In the genomic region with DNA sequence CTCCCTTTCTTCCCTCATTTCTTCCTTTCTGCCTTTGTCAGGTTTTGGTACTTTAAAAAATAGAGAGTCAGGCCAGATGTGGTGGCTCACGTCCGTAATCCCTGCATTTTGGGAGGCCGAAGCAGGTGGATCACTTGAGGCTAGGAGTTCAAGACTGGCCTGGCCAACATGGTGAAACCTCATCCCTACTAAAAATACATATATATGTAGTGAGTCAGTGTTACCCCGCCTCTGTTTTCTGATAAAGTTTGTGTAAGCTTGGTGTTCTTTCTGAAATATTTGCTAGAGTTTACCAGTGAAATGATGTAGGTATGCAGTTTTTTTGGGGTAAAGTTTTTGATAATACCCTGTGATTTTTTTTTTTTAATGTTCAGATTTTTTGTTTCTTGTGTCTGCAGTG, we compare ENCODE assay signal across 13 cellular contexts. TPM values are rescaled to one million over a fixed set of nuclear protein-coding genes. Genes with fewer than 3 reads are reported as not detected.
A peak's percentile ranks its signal among the peaks of the same experiment; 100 is the strongest.
DNase-seq lines count a peak whose midpoint lies in the region; ATAC-seq, FAIRE-seq and TF ChIP-seq lines count a peak whose summit lies in the region.
"Had no signal": no experiment of that assay in that cellular context is flagged by ENCODE, and none has a peak within 500 bp of the region (broad histone marks: within the 10 kb centered on the region; RNA-seq: fewer than 3 reads in every experiment).

No MANE protein-coding gene starts in this region.

- H4K20me1 ChIP-seq in astrocyte (ENCODE audit: insufficient read depth, low read length), result no peaks in the 10 kb centered on the region

- peaks cover 42% of the 10 kb centered on the region for H3K4me1 ChIP-seq in A673 (ENCODE audit: insufficient read depth, low read length, poor library complexity, severe bottlenecking)
- H3K4me1 ChIP-seq in astrocyte (ENCODE audit: insufficient read depth, low read length), result peaks cover 25% of the 10 kb centered on the region
- peaks cover 10% of the 10 kb centered on the region for H3K4me1 ChIP-seq in Caco-2

- no peaks in the 10 kb centered on the region for H3K27me3 ChIP-seq in A673 (replicated peaks; ENCODE audit: insufficient read depth, low read depth, low read length, poor library complexity)
- no peaks in the 10 kb centered on the region for H3K27me3 ChIP-seq in astrocyte (ENCODE audit: insufficient read depth, low read length)
- H3K27me3 ChIP-seq in Caco-2 (replicated peaks; ENCODE audit: control insufficient read depth, insufficient read depth, low read length), result no peaks in the 10 kb centered on the region
- H3K27me3 ChIP-seq: cardiac muscle cell had no signal

- intact Hi-C loops in A673 (cut with micrococcal nuclease; ENCODE audit: unreplicated experiment), result no loop called here
- intact Hi-C loops in Caco-2 (cut with micrococcal nuclease; ENCODE audit: unreplicated experiment), result no loop called here

- DNase-seq in A673 (ENCODE audit: low spot score) (no peak), H54 (ENCODE audit: insufficient read length, low spot score) (no peak), astrocyte (ENCODE audit: low read depth) (peak; percentile 45), memory B cell (ENCODE audit: low spot score in 2 of 2) (no peak), Caco-2 (no peak), NCI-H1105 (lab: John Stamatoyannopoulos, UW) (no peak)
- no peak for DNase-seq in activated CD8-positive, alpha-beta memory T cell treated with anti-CD3 and anti-CD28 coated beads, Interleukin-2, amount 50 U/mL, for 48 hours
- DNase-seq: activated CD4-positive, alpha-beta T cell treated with anti-CD3 and anti-CD28 coated beads, Interleukin-2, amount 10 ng/mL, durations not matched to agents 24 days and 14 days; mucosa of descending colon; SIG-M5 had no signal

- peak overlapping the region; percentile 66 for H3K27ac ChIP-seq in A673 (ENCODE audit: low read depth, low read length, poor library complexity, severe bottlenecking)
- H3K27ac ChIP-seq in astrocyte (ENCODE audit: low read depth, low read length), result peak overlapping the region; percentile 84

- peaks cover 12% of the 10 kb centered on the region for H3K36me3 Mint-ChIP-seq in astrocyte (ENCODE audit: low read depth, unreplicated experiment)
- peaks cover 17% of the 10 kb centered on the region for H3K36me3 Mint-ChIP-seq in memory B cell
- peaks cover 48% of the 10 kb centered on the region for H3K36me3 Mint-ChIP-seq in Caco-2 (ENCODE audit: insufficient read depth, unreplicated experiment)

- H3K27me3 Mint-ChIP-seq in astrocyte (ENCODE audit: low read depth, unreplicated experiment), result no peaks in the 10 kb centered on the region
- no peaks in the 10 kb centered on the region for H3K27me3 Mint-ChIP-seq in memory B cell
- H3K27me3 Mint-ChIP-seq in Caco-2 (ENCODE audit: insufficient read depth, unreplicated experiment), result no peaks in the 10 kb centered on the region
- H3K27me3 Mint-ChIP-seq: activated CD4-positive, alpha-beta T cell treated with anti-CD3 and anti-CD28 coated beads, Interleukin-2, amount 10 ng/mL, durations not matched to agents 24 days and 14 days had no signal

- H3K9me3 Mint-ChIP-seq in astrocyte (ENCODE audit: unreplicated experiment) (peaks cover 15% of the 10 kb centered on the region), memory B cell (peaks cover 2% of the 10 kb centered on the region), Caco-2 (ENCODE audit: unreplicated experiment) (no peaks in the 10 kb centered on the region)

- CTCF ChIA-PET in A673 (lab: Charles Lee) (no interaction called here), Caco-2 (lab: Charles Lee) (no interaction called here)

- H3K27ac Mint-ChIP-seq in astrocyte (ENCODE audit: unreplicated experiment) (peak overlapping the region; percentile 87), memory B cell (peak overlapping the region; percentile 58), Caco-2 (ENCODE audit: unreplicated experiment) (no peak overlapping the region)
- H3K27ac Mint-ChIP-seq: activated CD4-positive, alpha-beta T cell treated with anti-CD3 and anti-CD28 coated beads, Interleukin-2, amount 10 ng/mL, durations not matched to agents 24 days and 14 days had no signal

- peaks cover 21% of the 10 kb centered on the region for H3K9me3 ChIP-seq in A673 (ENCODE audit: low read depth, low read length, poor library complexity, severe bottlenecking)
- no peaks in the 10 kb centered on the region for H3K9me3 ChIP-seq in astrocyte (ENCODE audit: insufficient read depth, low read depth, low read length)
- H3K9me3 ChIP-seq in Caco-2, result peaks cover 7% of the 10 kb centered on the region; the same call in 1 of the 2 replicates

- H3K4me3 Mint-ChIP-seq in astrocyte (ENCODE audit: unreplicated experiment), result no peak overlapping the region
- no peak overlapping the region for H3K4me3 Mint-ChIP-seq in memory B cell
- no peak overlapping the region for H3K4me3 Mint-ChIP-seq in Caco-2 (ENCODE audit: unreplicated experiment)
- H3K4me3 Mint-ChIP-seq: activated CD4-positive, alpha-beta T cell treated with anti-CD3 and anti-CD28 coated beads, Interleukin-2, amount 10 ng/mL, durations not matched to agents 24 days and 14 days had no signal

- no peak for TF ChIP-seq POLR2A in H54 (IDR thresholded peaks at IDR 0.05; ENCODE audit: low read depth, low read length)

- peaks cover 29% of the 10 kb centered on the region for H3K4me1 Mint-ChIP-seq in astrocyte (ENCODE audit: low read depth, unreplicated experiment)
- H3K4me1 Mint-ChIP-seq in memory B cell, result peaks cover 50% of the 10 kb centered on the region
- peaks cover 12% of the 10 kb centered on the region for H3K4me1 Mint-ChIP-seq in Caco-2 (ENCODE audit: low read depth, unreplicated experiment)

- H3K4me2 ChIP-seq in astrocyte (ENCODE audit: low read length), result peak overlapping the region; percentile 71

- POLR2A ChIA-PET in A673 (lab: Charles Lee; ENCODE audit: low non-redundant PET), result no interaction called here
- POLR2A ChIA-PET in Caco-2 (lab: Charles Lee), result no interaction called here

- TF ChIP-seq CTCF in A673 (conservative IDR thresholded peaks at IDR 0.05; ENCODE audit: low read depth, low read length) (no peak), astrocyte (IDR thresholded peaks at IDR 0.05; ENCODE audit: insufficient read depth, low read depth, low read length) (no peak), Caco-2 (IDR thresholded peaks at IDR 0.05; ENCODE audit: insufficient read depth in 1 of 2, low read depth in 1 of 2, low read length in 1 of 2, severe bottlenecking in 1 of 2, unreplicated experiment in 1 of 2) (no peak)

- H3K79me2 ChIP-seq in astrocyte (ENCODE audit: insufficient read depth, low read length), result peaks cover 2% of the 10 kb centered on the region

- no peak overlapping the region for H3K4me3 ChIP-seq in A673 (ENCODE audit: low read depth, low read length, poor library complexity, severe bottlenecking)
- no peak overlapping the region for H3K4me3 ChIP-seq in astrocyte (ENCODE audit: insufficient read depth, low read depth, low read length)
- H3K4me3 ChIP-seq in Caco-2 (ENCODE audit: low read depth, low read length), result no peak overlapping the region
- H3K4me3 ChIP-seq: cardiac muscle cell, mucosa of descending colon had no signal

- FAIRE-seq in H54 (lab: Jason Lieb, UNC) (peak; percentile 15), astrocyte (lab: Jason Lieb, UNC) (no peak)
- FAIRE-seq: HepG2 had no signal

- BruUV-seq in A673 (replicated peaks; lab: Mats Ljungman, UMichigan) (no TSS peak), Caco-2 (replicated peaks; lab: Mats Ljungman, UMichigan) (no TSS peak)

- H2AFZ ChIP-seq in astrocyte (ENCODE audit: low read depth, low read length), result no peak overlapping the region

- H3K9ac ChIP-seq in astrocyte (ENCODE audit: low read length), result peak overlapping the region; percentile 65

- ATAC-seq in memory B cell (ENCODE audit: low read depth) (no peak), HG03432 (IDR thresholded peaks at IDR 0.05; ENCODE audit: unreplicated experiment) (no peak)
- ATAC-seq: HepG2, mucosa of descending colon had no signal

- H3K36me3 ChIP-seq in A673 (ENCODE audit: insufficient read depth, low read length, poor library complexity, severe bottlenecking) (peaks cover 28% of the 10 kb centered on the region), astrocyte (ENCODE audit: insufficient read depth, low read length) (no peaks in the 10 kb centered on the region), Caco-2 (ENCODE audit: control insufficient read depth, insufficient read depth, low read length) (no peaks in the 10 kb centered on the region)
- H3K36me3 ChIP-seq: cardiac muscle cell had no signal

RNA-seq across cellular contexts. Expression of a gene that starts 58.8 kb away (rescaled TPM):
- total RNA-seq in A673 (2021), result 106 and 128 TPM in 2 replicates
- total RNA-seq in astrocyte, result 17.7 and 18.1 TPM in 2 replicates
- 105 and 108 TPM in 2 replicates for total RNA-seq in Caco-2 (2022)
